ENCODE assay signal across 18 cellular contexts in genomic region chr17:69716571-69716970, GRCh38.
DNase-seq lines count a peak whose midpoint lies in the region; ATAC-seq and TF ChIP-seq lines count a peak whose summit lies in the region.
"Had no signal": no experiment of that assay in that cellular context is flagged by ENCODE, and none has a peak within 500 bp of the region (broad histone marks: within the 10 kb centered on the region; RNA-seq: fewer than 3 reads in every experiment).

No MANE protein-coding gene starts in this region.

- no peaks in the 10 kb centered on the region for H3K36me3 ChIP-seq in GM23338 (ENCODE audit: insufficient read depth)
- H3K36me3 ChIP-seq in CD8-positive, alpha-beta T cell (ENCODE audit: insufficient read depth, low read length), result no peaks in the 10 kb centered on the region
- H3K36me3 ChIP-seq: colonic mucosa, heart left ventricle had no signal

- DNase-seq in GM23338 (ENCODE audit: low spot score) (no peak), astrocyte of the cerebellum (ENCODE audit: low read depth) (peak; percentile 19), left kidney (ENCODE audit: low read depth, low spot score) (peak; percentile 73), type B pancreatic cell (ENCODE audit: extremely low spot score, unreplicated experiment) (no peak), Right ventricle myocardium superior (no peak)
- DNase-seq in CD8-positive, alpha-beta T cell, result no peak
- DNase-seq in stimulated activated CD4-positive, alpha-beta T cell treated with anti-CD3 and anti-CD28 coated beads, Interleukin-4, amount 100 ng/mL, for 1 hour, result no peak
- DNase-seq: activated CD4-positive, CD25-positive, alpha-beta regulatory T cell treated with anti-CD3 and anti-CD28 coated beads, Interleukin-2, amount 50 U/mL, for 72 hours; activated CD8-positive, alpha-beta memory T cell treated with anti-CD3 and anti-CD28 coated beads, Interleukin-2, amount 10 ng/mL, durations not matched to agents 7 days and 5 days; activated effector memory CD4-positive, alpha-beta T cell treated with Interleukin-2 at 50 U/mL for 16 hours; colonic mucosa; heart left ventricle; NK-92 treated with Interleukin-12 subunit alpha and Interleukin-12 subunit beta, amount 100 ng/mL, for 24 hours; nucleus accumbens; stimulated activated CD4-positive, alpha-beta T cell treated with anti-CD3 and anti-CD28 coated beads, Interleukin-4, amount 100 ng/mL, for 4 hours had no signal

- H3K79me2 ChIP-seq in GM23338 (replicated peaks; ENCODE audit: insufficient read depth), result no peaks in the 10 kb centered on the region

- no peaks in the 10 kb centered on the region for H3K4me1 Mint-ChIP-seq in GM23338
- peaks cover 44% of the 10 kb centered on the region for H3K4me1 Mint-ChIP-seq in type B pancreatic cell (ENCODE audit: unreplicated experiment)
- no peaks in the 10 kb centered on the region for H3K4me1 Mint-ChIP-seq in CD8-positive, alpha-beta T cell (ENCODE audit: low read depth)
- H3K4me1 Mint-ChIP-seq: activated CD8-positive, alpha-beta memory T cell treated with anti-CD3 and anti-CD28 coated beads, Interleukin-2, amount 10 ng/mL, durations not matched to agents 7 days and 5 days; CD14-positive monocyte had no signal

- no peaks in the 10 kb centered on the region for H3K9me2 ChIP-seq in GM23338 (ENCODE audit: insufficient read depth)

- H3K4me3 ChIP-seq in GM23338 (no peak overlapping the region), astrocyte of the cerebellum (ENCODE audit: low read depth, low read length) (no peak overlapping the region)
- H3K4me3 ChIP-seq in CD8-positive, alpha-beta T cell (ENCODE audit: low read depth, low read length), result no peak overlapping the region
- H3K4me3 ChIP-seq: colonic mucosa, heart left ventricle had no signal

- peaks cover 1% of the 10 kb centered on the region for H3K27me3 Mint-ChIP-seq in GM23338 (ENCODE audit: insufficient read depth, low read depth, poor library complexity)
- no peaks in the 10 kb centered on the region for H3K27me3 Mint-ChIP-seq in type B pancreatic cell
- no peaks in the 10 kb centered on the region for H3K27me3 Mint-ChIP-seq in CD8-positive, alpha-beta T cell (ENCODE audit: low read depth)
- H3K27me3 Mint-ChIP-seq: activated CD8-positive, alpha-beta memory T cell treated with anti-CD3 and anti-CD28 coated beads, Interleukin-2, amount 10 ng/mL, durations not matched to agents 7 days and 5 days had no signal

- no peaks in the 10 kb centered on the region for H3K4me1 ChIP-seq in GM23338 (ENCODE audit: insufficient read depth)
- no peaks in the 10 kb centered on the region for H3K4me1 ChIP-seq in CD8-positive, alpha-beta T cell (ENCODE audit: insufficient read depth, low read length)
- H3K4me1 ChIP-seq: colonic mucosa had no signal

- in situ Hi-C loops in astrocyte of the cerebellum (cut with HindIII; ENCODE audit: low sequenced_read_pairs), result no loop called here

- no peak overlapping the region for H3K4me2 ChIP-seq in GM23338

- no peaks in the 10 kb centered on the region for H3K9me3 ChIP-seq in CD8-positive, alpha-beta T cell (ENCODE audit: low read length)
- H3K9me3 ChIP-seq: colonic mucosa, heart left ventricle had no signal

- POLR2A ChIA-PET in CD8-positive, alpha-beta T cell (lab: Charles Lee), result no interaction called here

- H3K4me3 Mint-ChIP-seq in GM23338, result no peak overlapping the region
- no peak overlapping the region for H3K4me3 Mint-ChIP-seq in type B pancreatic cell
- no peak overlapping the region for H3K4me3 Mint-ChIP-seq in CD8-positive, alpha-beta T cell
- H3K4me3 Mint-ChIP-seq: activated CD8-positive, alpha-beta memory T cell treated with anti-CD3 and anti-CD28 coated beads, Interleukin-2, amount 10 ng/mL, durations not matched to agents 7 days and 5 days; CD14-positive monocyte; T-helper 1 cell treated with Interleukin-12 subunit alpha and Interleukin-12 subunit beta and Interleukin-4 antibody, amounts not matched to agents 30 μg/mL and 1 μg/mL, for 36 hours had no signal

- no peaks in the 10 kb centered on the region for H4K20me1 ChIP-seq in GM23338 (replicated peaks; ENCODE audit: insufficient read depth)

- no peaks in the 10 kb centered on the region for H3K27me3 ChIP-seq in GM23338 (ENCODE audit: insufficient read depth)
- H3K27me3 ChIP-seq in CD8-positive, alpha-beta T cell (ENCODE audit: insufficient read depth, low read length), result no peaks in the 10 kb centered on the region
- H3K27me3 ChIP-seq: colonic mucosa, heart left ventricle had no signal

- intact Hi-C loops in CD8-positive, alpha-beta T cell (cut with DNase I, micrococcal nuclease), result no loop called here
- intact Hi-C loops in Right ventricle myocardium superior (cut with DNase I), result no loop called here

- TF ChIP-seq CTCF in GM23338 (conservative IDR thresholded peaks at IDR 0.05; ENCODE audit: low read depth in 2 of 2) (no peak), astrocyte of the cerebellum (IDR thresholded peaks at IDR 0.05; ENCODE audit: low read depth, low read length, missing control alignments) (no peak), type B pancreatic cell (conservative IDR thresholded peaks at IDR 0.05) (no peak)
- no peak for TF ChIP-seq CTCF in CD8-positive, alpha-beta T cell (IDR thresholded peaks at IDR 0.05)

- CTCF ChIA-PET in CD8-positive, alpha-beta T cell (lab: Charles Lee), result no interaction called here

- no peak for ATAC-seq in GM23338
- no peak for ATAC-seq in CD8-positive, alpha-beta T cell
- no peak for ATAC-seq in Right ventricle myocardium superior (ENCODE audit: poor library complexity)
- ATAC-seq: activated CD8-positive, alpha-beta memory T cell treated with anti-CD3 and anti-CD28 coated beads, Interleukin-2, amount 10 ng/mL, durations not matched to agents 7 days and 5 days; heart left ventricle had no signal

- H3K36me3 Mint-ChIP-seq in GM23338 (ENCODE audit: low read depth) (no peaks in the 10 kb centered on the region), type B pancreatic cell (no peaks in the 10 kb centered on the region)
- H3K36me3 Mint-ChIP-seq in CD8-positive, alpha-beta T cell, result no peaks in the 10 kb centered on the region
- H3K36me3 Mint-ChIP-seq: activated CD8-positive, alpha-beta memory T cell treated with anti-CD3 and anti-CD28 coated beads, Interleukin-2, amount 10 ng/mL, durations not matched to agents 7 days and 5 days; CD14-positive monocyte had no signal

- no peaks in the 10 kb centered on the region for H3F3A ChIP-seq in GM23338 (replicated peaks; ENCODE audit: low read depth)

- H3K27ac Mint-ChIP-seq in GM23338 (no peak overlapping the region), type B pancreatic cell (peak overlapping the region; percentile 35)
- H3K27ac Mint-ChIP-seq in CD8-positive, alpha-beta T cell, result no peak overlapping the region
- H3K27ac Mint-ChIP-seq: activated CD8-positive, alpha-beta memory T cell treated with anti-CD3 and anti-CD28 coated beads, Interleukin-2, amount 10 ng/mL, durations not matched to agents 7 days and 5 days; CD14-positive monocyte; T-helper 1 cell treated with Interleukin-12 subunit alpha and Interleukin-12 subunit beta and Interleukin-4 antibody, amounts not matched to agents 30 μg/mL and 1 μg/mL, for 36 hours had no signal

- H3K9me3 Mint-ChIP-seq in GM23338 (no peaks in the 10 kb centered on the region), type B pancreatic cell (peaks cover 5% of the 10 kb centered on the region)
- no peaks in the 10 kb centered on the region for H3K9me3 Mint-ChIP-seq in CD8-positive, alpha-beta T cell

- no peak overlapping the region for H3K27ac ChIP-seq in GM23338 (ENCODE audit: low read depth)
- H3K27ac ChIP-seq in CD8-positive, alpha-beta T cell (ENCODE audit: low read depth, low read length), result no peak overlapping the region
- H3K27ac ChIP-seq: colonic mucosa, epithelial cell of prostate, heart left ventricle had no signal

- peak overlapping the region; percentile 61; the same call in 1 of the 2 replicates for H2AFZ ChIP-seq in GM23338

TF ChIP-seq in GM23338, 12 proteins besides CTCF, POLR2A, EP300 and RAD21:
- TF ChIP-seq REST (IDR thresholded peaks at IDR 0.05; ENCODE audit: unreplicated experiment) (no peak), NANOG (IDR thresholded peaks at IDR 0.05; ENCODE audit: borderline replicate concordance) (no peak), JUNB (IDR thresholded peaks at IDR 0.05; ENCODE audit: unreplicated experiment) (no peak), CREB1 (CRISPR knock-in tag; IDR thresholded peaks at IDR 0.05; ENCODE audit: low read depth) (no peak), EZH2phosphoT487 (IDR thresholded peaks at IDR 0.05; ENCODE audit: unreplicated experiment) (no peak), STAT1 (IDR thresholded peaks at IDR 0.05; ENCODE audit: unreplicated experiment) (no peak), ZNF114 (CRISPR knock-in tag; IDR thresholded peaks at IDR 0.05) (no peak), EZH2 (IDR thresholded peaks at IDR 0.05; ENCODE audit: low read depth, unreplicated experiment) (no peak)
TF ChIP-seq in GM23338: peak in this region for 0.

Comparison
In these comparisons a context has a peak if more than half of its experiments do, and no peak if none do; other contexts are left out.
1. DNase-seq: peak in astrocyte of the cerebellum (single experiment) and left kidney (single experiment); none in GM23338 (single experiment), type B pancreatic cell (single experiment), CD8-positive, alpha-beta T cell (0 of 7), Right ventricle myocardium superior (single experiment) and stimulated activated CD4-positive, alpha-beta T cell treated with anti-CD3 and anti-CD28 coated beads, Interleukin-4, amount 100 ng/mL, for 1 hour (single experiment).